In the genomic region with DNA sequence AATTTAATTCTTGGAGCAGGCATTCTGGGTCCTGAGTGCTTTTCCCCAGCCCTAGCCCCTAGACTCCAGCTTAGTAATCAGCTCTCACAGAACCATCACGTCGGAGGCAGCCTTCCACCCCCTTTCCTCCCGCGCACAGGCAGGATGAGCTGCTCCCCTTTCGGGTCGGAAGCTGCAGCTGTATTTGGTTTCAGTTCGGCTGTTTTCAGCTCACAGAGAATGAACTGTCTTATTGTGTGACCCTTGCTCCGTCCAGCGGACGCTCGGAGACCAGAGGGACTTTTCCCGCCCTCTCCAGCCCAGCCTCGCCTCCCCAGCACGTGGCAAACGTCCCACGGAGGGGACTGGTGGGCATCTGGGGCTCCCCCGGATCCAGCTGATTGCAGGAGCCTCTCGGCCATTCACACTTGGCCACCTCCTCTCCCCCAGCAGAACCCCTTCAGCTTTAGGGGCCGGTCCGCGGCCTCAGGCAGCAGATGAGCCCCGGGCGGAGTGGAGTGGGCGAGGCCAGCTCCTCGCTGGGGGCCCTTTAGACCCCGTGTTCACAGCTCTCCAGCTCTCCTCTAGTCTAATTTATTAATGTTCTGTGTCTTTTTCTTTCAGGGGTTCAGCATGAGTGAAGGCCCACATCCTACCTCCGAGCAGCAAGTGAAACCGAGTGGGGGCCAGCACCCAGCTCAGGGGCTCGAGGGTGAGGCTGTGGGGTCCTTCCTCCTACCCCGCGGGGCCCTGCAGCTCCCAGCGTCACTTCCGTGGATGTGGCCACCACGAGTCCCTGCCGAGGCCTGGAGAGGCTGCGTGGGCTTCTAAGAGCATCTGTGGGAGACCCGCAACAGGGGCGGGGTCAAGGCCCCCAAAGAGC, we compare ENCODE assay signal across 1 cellular context.
TF ChIP-seq lines count a peak whose summit lies in the region.

No MANE protein-coding gene starts in this region.

TF ChIP-seq in HepG2, 621 proteins besides CTCF, POLR2A, EP300 and RAD21 (continued from another document and continues in another):
- TF ChIP-seq NR1H2 (CRISPR knock-in tag; IDR thresholded peaks at IDR 0.05; ENCODE audit: borderline replicate concordance, low read depth) (peak; percentile 85), GABPB1 (CRISPR knock-in tag; IDR thresholded peaks at IDR 0.05) (peak; percentile 57), ZNF563 (CRISPR knock-in tag; IDR thresholded peaks at IDR 0.05) (peak; percentile 87), ZBTB4 (CRISPR knock-in tag; IDR thresholded peaks at IDR 0.05; ENCODE audit: borderline replicate concordance) (peak; percentile 97; the same call in 1 of the 2 replicates), ZBTB37 (CRISPR knock-in tag; IDR thresholded peaks at IDR 0.05) (peak; percentile 75; the same call in 1 of the 2 replicates), ZNF773 (CRISPR knock-in tag; IDR thresholded peaks at IDR 0.05; ENCODE audit: borderline replicate concordance) (peak; percentile 92; the same call in 1 of the 2 replicates), ZNF772 (CRISPR knock-in tag; IDR thresholded peaks at IDR 0.05) (peak; percentile 79), ATF1 (CRISPR knock-in tag; IDR thresholded peaks at IDR 0.05) (no peak), RARG (CRISPR knock-in tag; IDR thresholded peaks at IDR 0.05; ENCODE audit: low read depth) (0 out of 2 replicates have a peak, but pooled peaks have one; percentile 44), TMF1 (CRISPR knock-in tag; IDR thresholded peaks at IDR 0.05; ENCODE audit: low read depth) (peak; percentile 98), ELF1 (CRISPR knock-in tag; IDR thresholded peaks at IDR 0.05) (peak; percentile 33; the same call in 1 of the 2 replicates), ZNF879 (CRISPR knock-in tag; IDR thresholded peaks at IDR 0.05) (peak; percentile 76; the same call in 1 of the 2 replicates), ZNF546 (CRISPR knock-in tag; conservative IDR thresholded peaks at IDR 0.05) (peak; percentile 93; the same call in 1 of the 2 replicates), ZNF12 (CRISPR knock-in tag; IDR thresholded peaks at IDR 0.05) (peak; percentile 71), ZNF629 (CRISPR knock-in tag; conservative IDR thresholded peaks at IDR 0.05) (0 out of 2 replicates have a peak, but pooled peaks have one; percentile 21), GABPA (IDR thresholded peaks at IDR 0.05; ENCODE audit: low read depth, low read length) (no peak), GABPA (CRISPR knock-in tag; IDR thresholded peaks at IDR 0.05; ENCODE audit: low read depth) (no peak), ZNF235 (CRISPR knock-in tag; IDR thresholded peaks at IDR 0.05; ENCODE audit: borderline replicate concordance) (peak; percentile 48; the same call in 1 of the 2 replicates), POGZ (CRISPR knock-in tag; IDR thresholded peaks at IDR 0.05) (peak; percentile 37; the same call in 1 of the 2 replicates), NBN (conservative IDR thresholded peaks at IDR 0.05) (no peak), ZNF816 (CRISPR knock-in tag; IDR thresholded peaks at IDR 0.05; ENCODE audit: borderline replicate concordance) (peak; percentile 77; the same call in 1 of the 2 replicates), ZNF652 (CRISPR knock-in tag; IDR thresholded peaks at IDR 0.05; ENCODE audit: borderline replicate concordance, low read depth) (0 out of 2 replicates have a peak, but pooled peaks have one; percentile 45), DZIP1 (CRISPR knock-in tag; IDR thresholded peaks at IDR 0.05) (peak; percentile 93), ZNF883 (CRISPR knock-in tag; IDR thresholded peaks at IDR 0.05; ENCODE audit: not compliant biosample characterization) (peak; percentile 92), FOXC1 (CRISPR knock-in tag; IDR thresholded peaks at IDR 0.05; ENCODE audit: borderline replicate concordance) (peak; percentile 74; the same call in 1 of the 2 replicates), ZFP36L1 (CRISPR knock-in tag; IDR thresholded peaks at IDR 0.05) (peak; percentile 74; the same call in 1 of the 2 replicates), REL (CRISPR knock-in tag; conservative IDR thresholded peaks at IDR 0.05) (peak; percentile 82; the same call in 1 of the 2 replicates), ASH2L (IDR thresholded peaks at IDR 0.05; ENCODE audit: insufficient read length, low read depth, low read length) (peak; percentile 33), PRMT3 (CRISPR knock-in tag; IDR thresholded peaks at IDR 0.05; ENCODE audit: borderline replicate concordance, low read depth) (peak; percentile 88; the same call in 1 of the 2 replicates), ZNF556 (CRISPR knock-in tag; IDR thresholded peaks at IDR 0.05; ENCODE audit: borderline replicate concordance) (peak; percentile 73; the same call in 1 of the 2 replicates), TOE1 (CRISPR knock-in tag; IDR thresholded peaks at IDR 0.05) (peak; percentile 88; the same call in 1 of the 2 replicates), ZSCAN29 (CRISPR knock-in tag; conservative IDR thresholded peaks at IDR 0.05) (peak; percentile 77; the same call in 1 of the 2 replicates), NAIF1 (CRISPR knock-in tag; IDR thresholded peaks at IDR 0.05; ENCODE audit: borderline replicate concordance) (no peak; the same call in 1 of the 2 replicates), TEAD3 (CRISPR knock-in tag; optimal IDR thresholded peaks at IDR 0.05; ENCODE audit: borderline replicate concordance) (peak; percentile 48), SNRNP70 (IDR thresholded peaks at IDR 0.05; ENCODE audit: low read depth, low read length) (no peak), GZF1 (CRISPR knock-in tag; IDR thresholded peaks at IDR 0.05) (peak; percentile 67; the same call in 1 of the 2 replicates), ATF2 (CRISPR knock-in tag; IDR thresholded peaks at IDR 0.05) (peak; percentile 71)
- TF ChIP-seq, protein P1, sequence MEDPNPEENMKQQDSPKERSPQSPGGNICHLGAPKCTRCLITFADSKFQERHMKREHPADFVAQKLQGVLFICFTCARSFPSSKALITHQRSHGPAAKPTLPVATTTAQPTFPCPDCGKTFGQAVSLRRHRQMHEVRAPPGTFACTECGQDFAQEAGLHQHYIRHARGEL (CRISPR knock-in tag; IDR thresholded peaks at IDR 0.05), result peak; percentile 73; the same call in 1 of the 2 replicates
- TF ChIP-seq, protein P2, sequence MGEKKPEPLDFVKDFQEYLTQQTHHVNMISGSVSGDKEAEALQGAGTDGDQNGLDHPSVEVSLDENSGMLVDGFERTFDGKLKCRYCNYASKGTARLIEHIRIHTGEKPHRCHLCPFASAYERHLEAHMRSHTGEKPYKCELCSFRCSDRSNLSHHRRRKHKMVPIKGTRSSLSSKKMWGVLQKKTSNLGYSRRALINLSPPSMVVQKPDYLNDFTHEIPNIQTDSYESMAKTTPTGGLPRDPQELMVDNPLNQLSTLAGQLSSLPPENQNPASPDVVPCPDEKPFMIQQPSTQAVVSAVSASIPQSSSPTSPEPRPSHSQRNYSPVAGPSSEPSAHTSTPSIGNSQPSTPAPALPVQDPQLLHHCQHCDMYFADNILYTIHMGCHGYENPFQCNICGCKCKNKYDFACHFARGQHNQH (CRISPR knock-in tag; IDR thresholded peaks at IDR 0.05), result peak; percentile 89
- TF ChIP-seq, protein P3, sequence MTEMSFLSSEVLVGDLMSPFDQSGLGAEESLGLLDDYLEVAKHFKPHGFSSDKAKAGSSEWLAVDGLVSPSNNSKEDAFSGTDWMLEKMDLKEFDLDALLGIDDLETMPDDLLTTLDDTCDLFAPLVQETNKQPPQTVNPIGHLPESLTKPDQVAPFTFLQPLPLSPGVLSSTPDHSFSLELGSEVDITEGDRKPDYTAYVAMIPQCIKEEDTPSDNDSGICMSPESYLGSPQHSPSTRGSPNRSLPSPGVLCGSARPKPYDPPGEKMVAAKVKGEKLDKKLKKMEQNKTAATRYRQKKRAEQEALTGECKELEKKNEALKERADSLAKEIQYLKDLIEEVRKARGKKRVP (CRISPR knock-in tag; IDR thresholded peaks at IDR 0.05), result no peak
- TF ChIP-seq, protein P4, sequence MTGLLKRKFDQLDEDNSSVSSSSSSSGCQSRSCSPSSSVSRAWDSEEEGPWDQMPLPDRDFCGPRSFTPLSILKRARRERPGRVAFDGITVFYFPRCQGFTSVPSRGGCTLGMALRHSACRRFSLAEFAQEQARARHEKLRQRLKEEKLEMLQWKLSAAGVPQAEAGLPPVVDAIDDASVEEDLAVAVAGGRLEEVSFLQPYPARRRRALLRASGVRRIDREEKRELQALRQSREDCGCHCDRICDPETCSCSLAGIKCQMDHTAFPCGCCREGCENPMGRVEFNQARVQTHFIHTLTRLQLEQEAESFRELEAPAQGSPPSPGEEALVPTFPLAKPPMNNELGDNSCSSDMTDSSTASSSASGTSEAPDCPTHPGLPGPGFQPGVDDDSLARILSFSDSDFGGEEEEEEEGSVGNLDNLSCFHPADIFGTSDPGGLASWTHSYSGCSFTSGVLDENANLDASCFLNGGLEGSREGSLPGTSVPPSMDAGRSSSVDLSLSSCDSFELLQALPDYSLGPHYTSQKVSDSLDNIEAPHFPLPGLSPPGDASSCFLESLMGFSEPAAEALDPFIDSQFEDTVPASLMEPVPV (CRISPR knock-in tag; IDR thresholded peaks at IDR 0.05), result peak; percentile 93
- TF ChIP-seq, protein P5, sequence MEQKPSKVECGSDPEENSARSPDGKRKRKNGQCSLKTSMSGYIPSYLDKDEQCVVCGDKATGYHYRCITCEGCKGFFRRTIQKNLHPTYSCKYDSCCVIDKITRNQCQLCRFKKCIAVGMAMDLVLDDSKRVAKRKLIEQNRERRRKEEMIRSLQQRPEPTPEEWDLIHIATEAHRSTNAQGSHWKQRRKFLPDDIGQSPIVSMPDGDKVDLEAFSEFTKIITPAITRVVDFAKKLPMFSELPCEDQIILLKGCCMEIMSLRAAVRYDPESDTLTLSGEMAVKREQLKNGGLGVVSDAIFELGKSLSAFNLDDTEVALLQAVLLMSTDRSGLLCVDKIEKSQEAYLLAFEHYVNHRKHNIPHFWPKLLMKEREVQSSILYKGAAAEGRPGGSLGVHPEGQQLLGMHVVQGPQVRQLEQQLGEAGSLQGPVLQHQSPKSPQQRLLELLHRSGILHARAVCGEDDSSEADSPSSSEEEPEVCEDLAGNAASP (CRISPR knock-in tag; IDR thresholded peaks at IDR 0.05; ENCODE audit: borderline replicate concordance), result peak; percentile 64
- TF ChIP-seq, protein P6, sequence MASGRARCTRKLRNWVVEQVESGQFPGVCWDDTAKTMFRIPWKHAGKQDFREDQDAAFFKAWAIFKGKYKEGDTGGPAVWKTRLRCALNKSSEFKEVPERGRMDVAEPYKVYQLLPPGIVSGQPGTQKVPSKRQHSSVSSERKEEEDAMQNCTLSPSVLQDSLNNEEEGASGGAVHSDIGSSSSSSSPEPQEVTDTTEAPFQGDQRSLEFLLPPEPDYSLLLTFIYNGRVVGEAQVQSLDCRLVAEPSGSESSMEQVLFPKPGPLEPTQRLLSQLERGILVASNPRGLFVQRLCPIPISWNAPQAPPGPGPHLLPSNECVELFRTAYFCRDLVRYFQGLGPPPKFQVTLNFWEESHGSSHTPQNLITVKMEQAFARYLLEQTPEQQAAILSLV (CRISPR knock-in tag; IDR thresholded peaks at IDR 0.05; ENCODE audit: borderline replicate concordance), result peak; percentile 88; the same call in 1 of the 2 replicates
